ENCODE assay signal across 1 cellular context in genomic region chr11:118996926-118997626, GRCh38.
A peak's percentile ranks its signal among the peaks of the same experiment; 100 is the strongest.
TF ChIP-seq lines count a peak whose summit lies in the region.

No MANE protein-coding gene starts in this region.

TF ChIP-seq in SK-N-SH, 30 proteins besides CTCF, POLR2A, EP300 and RAD21:
- no peak for TF ChIP-seq CHD2 (IDR thresholded peaks at IDR 0.05; ENCODE audit: low read length, partially characterized antibody)
- no peak for TF ChIP-seq MEF2A (IDR thresholded peaks at IDR 0.05; ENCODE audit: borderline replicate concordance, low read depth)
- TF ChIP-seq ZBTB33 (IDR thresholded peaks at IDR 0.05; ENCODE audit: borderline replicate concordance, low read depth), result no peak
- TF ChIP-seq USF2 (IDR thresholded peaks at IDR 0.05; ENCODE audit: borderline replicate concordance, low read depth, low read length), result no peak
- TF ChIP-seq FOXM1 (IDR thresholded peaks at IDR 0.05; ENCODE audit: low read depth), result no peak
- TF ChIP-seq NFIC (IDR thresholded peaks at IDR 0.05; ENCODE audit: borderline replicate concordance), result no peak
- TF ChIP-seq JUND (IDR thresholded peaks at IDR 0.05), result no peak
- no peak for TF ChIP-seq SIN3A (IDR thresholded peaks at IDR 0.05; ENCODE audit: borderline replicate concordance, low read depth, low read length)
- peak; percentile 13; the same call in 1 of the 2 replicates for TF ChIP-seq GABPA (IDR thresholded peaks at IDR 0.05; ENCODE audit: low read depth)
